1 cellular context compared by ENCODE assay signal in the genomic region with DNA sequence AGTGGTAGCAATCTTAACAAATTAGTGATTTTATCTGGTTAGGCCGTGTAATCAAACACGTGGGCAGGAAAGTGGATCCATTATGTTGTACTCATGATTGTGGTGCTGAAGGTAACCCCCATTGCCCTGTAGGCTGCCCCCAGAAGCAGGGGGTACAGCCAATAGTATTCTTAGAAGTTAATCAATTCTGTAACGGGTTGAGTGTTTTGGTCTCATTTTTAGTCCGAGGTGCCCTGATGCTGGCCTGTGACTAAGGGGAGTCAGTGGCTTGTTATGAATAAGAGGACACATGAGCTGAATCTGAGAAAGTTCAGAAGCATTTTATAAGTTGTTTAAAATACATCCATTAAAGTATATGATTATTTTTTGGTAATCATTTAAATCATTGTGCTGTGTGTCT.
TF ChIP-seq lines count a peak whose summit lies in the region.

No MANE protein-coding gene starts in this region.

TF ChIP-seq in GM12878, 131 proteins besides CTCF, POLR2A, EP300 and RAD21:
- TF ChIP-seq YBX1 (IDR thresholded peaks at IDR 0.05) (no peak), GATAD2B (conservative IDR thresholded peaks at IDR 0.05; ENCODE audit: low read depth) (no peak), JUND (IDR thresholded peaks at IDR 0.05; ENCODE audit: low read depth, low read length) (no peak), SREBF2 (IDR thresholded peaks at IDR 0.05; ENCODE audit: low read length) (no peak), KAT2A (conservative IDR thresholded peaks at IDR 0.05; ENCODE audit: control insufficient read depth, low read depth, low read length) (no peak)
